Comparison of ENCODE assay signal across 26 cellular contexts in genomic region chr16:89355686-89356085, GRCh38.
A peak's percentile ranks its signal among the peaks of the same experiment; 100 is the strongest.
DNase-seq lines count a peak whose midpoint lies in the region; ATAC-seq and TF ChIP-seq lines count a peak whose summit lies in the region.
"Had no signal": no experiment of that assay in that cellular context is flagged by ENCODE, and none has a peak within 500 bp of the region (broad histone marks: within the 10 kb centered on the region; RNA-seq: fewer than 3 reads in every experiment).

No MANE protein-coding gene starts in this region.

- H3K36me3 Mint-ChIP-seq in activated CD4-positive, alpha-beta memory T cell treated with anti-CD3 and anti-CD28 coated beads for 36 hours: peaks cover 26% of the 10 kb centered on the region
- peaks cover 55% of the 10 kb centered on the region for H3K36me3 Mint-ChIP-seq in activated CD4-positive, alpha-beta memory T cell treated with anti-CD3 and anti-CD28 coated beads, Interleukin-2, amount 10 ng/mL, durations not matched to agents 7 days and 5 days (ENCODE audit: low read depth)
- H3K36me3 Mint-ChIP-seq in endodermal cell (ENCODE audit: low read depth): peaks cover 12% of the 10 kb centered on the region

- H2BK12ac ChIP-seq in trophoblast cell (ENCODE audit: low read length): no peak overlapping the region

- H3K27me3 ChIP-seq in H7 (ENCODE audit: control insufficient read depth, insufficient read depth, low read length): no peaks in the 10 kb centered on the region
- H3K27me3 ChIP-seq in endodermal cell (ENCODE audit: control insufficient read depth, insufficient read depth, low read length, poor library complexity, severe bottlenecking): no peaks in the 10 kb centered on the region
- no peaks in the 10 kb centered on the region for H3K27me3 ChIP-seq in trophoblast cell (ENCODE audit: insufficient read depth, low read length)
- no peaks in the 10 kb centered on the region for H3K27me3 ChIP-seq in PC-3 (ENCODE audit: low read length)
- H3K27me3 ChIP-seq in tibial nerve: no peaks in the 10 kb centered on the region
- H3K27me3 ChIP-seq: thyroid gland had no signal

- H3K9ac ChIP-seq in endodermal cell (ENCODE audit: extremely low read depth, low read length, poor library complexity, severe bottlenecking): no peak overlapping the region
- no peak overlapping the region for H3K9ac ChIP-seq in trophoblast cell (ENCODE audit: low read length)
- no peak overlapping the region for H3K9ac ChIP-seq in PC-3 (ENCODE audit: low read length)

- H3K4me3 Mint-ChIP-seq in activated CD4-positive, alpha-beta memory T cell treated with anti-CD3 and anti-CD28 coated beads for 36 hours: no peak overlapping the region
- no peak overlapping the region for H3K4me3 Mint-ChIP-seq in activated CD4-positive, alpha-beta memory T cell treated with anti-CD3 and anti-CD28 coated beads, Interleukin-2, amount 10 ng/mL, durations not matched to agents 7 days and 5 days
- no peak overlapping the region for H3K4me3 Mint-ChIP-seq in endodermal cell
- H3K4me3 Mint-ChIP-seq: activated CD4-positive, alpha-beta T cell treated with anti-CD3 and anti-CD28 coated beads for 36 hours had no signal

- peaks cover 9% of the 10 kb centered on the region; the same call in 1 of the 2 replicates for H4K20me1 ChIP-seq in PC-3 (ENCODE audit: low read length)

- H3K4me3 ChIP-seq in H7 (ENCODE audit: insufficient read depth, low read depth, low read length) (no peak overlapping the region), endodermal cell (ENCODE audit: low read length) (no peak overlapping the region), trophoblast cell (ENCODE audit: low read depth, low read length) (no peak overlapping the region), PC-3 (ENCODE audit: low read length) (no peak overlapping the region), tibial nerve (no peak overlapping the region)
- H3K4me3 ChIP-seq: prostate gland, smooth muscle cell, thyroid gland had no signal

- H3K27me3 Mint-ChIP-seq in activated CD4-positive, alpha-beta memory T cell treated with anti-CD3 and anti-CD28 coated beads for 36 hours: no peaks in the 10 kb centered on the region
- H3K27me3 Mint-ChIP-seq in activated CD4-positive, alpha-beta memory T cell treated with anti-CD3 and anti-CD28 coated beads, Interleukin-2, amount 10 ng/mL, durations not matched to agents 7 days and 5 days: no peaks in the 10 kb centered on the region
- H3K27me3 Mint-ChIP-seq in endodermal cell (ENCODE audit: insufficient read depth): no peaks in the 10 kb centered on the region
- H3K27me3 Mint-ChIP-seq: activated CD4-positive, alpha-beta T cell treated with anti-CD3 and anti-CD28 coated beads for 36 hours; T-cell had no signal

- ATAC-seq in PC-3 (no peak), GM21447 (IDR thresholded peaks at IDR 0.05; ENCODE audit: unreplicated experiment) (no peak)
- ATAC-seq: activated CD4-positive, alpha-beta T cell treated with anti-CD3 and anti-CD28 coated beads for 36 hours; stimulated activated naive CD8-positive, alpha-beta T cell treated with anti-CD3 and anti-CD28 coated beads, Interleukin-15, Interleukin-2, amounts not matched to agents 100 U/mL and 50 U/mL, for 24 hours; T-cell had no signal

- no peak overlapping the region for H4K8ac ChIP-seq in trophoblast cell (ENCODE audit: low read depth, low read length)

- H3K79me1 ChIP-seq in trophoblast cell (ENCODE audit: low read length): no peaks in the 10 kb centered on the region

- DNase-seq in activated CD4-positive, alpha-beta memory T cell treated with anti-CD3 and anti-CD28 coated beads for 36 hours: no peak
- no peak for DNase-seq in activated CD4-positive, alpha-beta memory T cell treated with anti-CD3 and anti-CD28 coated beads, Interleukin-2, amount 10 ng/mL, durations not matched to agents 7 days and 5 days
- DNase-seq in H7 (peak; percentile 30), endodermal cell (no peak), trophoblast cell (no peak), PC-3 (no peak), tibial nerve (ENCODE audit: low spot score in 2 of 2) (no peak)
- DNase-seq: activated CD4-positive, alpha-beta T cell treated with anti-CD3 and anti-CD28 coated beads for 36 hours; activated CD8-positive, alpha-beta memory T cell treated with anti-CD3 and anti-CD28 coated beads, Interleukin-2, amount 50 U/mL, for 4 hours; activated gamma-delta T cell; amniotic stem cell; cortex of kidney; GOT3; NCI-H1105; NCI-H2029 treated with DMSO at 0.1 percent for 48 hours; NCI-H226; NCI-H774; SHP77 treated with DMSO at 0.1 percent for 48 hours; stimulated activated CD4-positive, alpha-beta T cell treated with anti-CD3 and anti-CD28 coated beads, Interleukin-4, amount 100 ng/mL, for 1 hour; stimulated activated naive CD8-positive, alpha-beta T cell treated with anti-CD3 and anti-CD28 coated beads, Interleukin-15, Interleukin-2, amounts not matched to agents 100 U/mL and 50 U/mL, for 24 hours; T-cell; thyroid gland had no signal

- H3K9me3 ChIP-seq in endodermal cell (ENCODE audit: control insufficient read depth, low read length): no peaks in the 10 kb centered on the region
- peaks cover 1% of the 10 kb centered on the region for H3K9me3 ChIP-seq in trophoblast cell (ENCODE audit: insufficient read depth, low read depth, low read length)
- H3K9me3 ChIP-seq in PC-3 (ENCODE audit: low read length): no peaks in the 10 kb centered on the region
- H3K9me3 ChIP-seq in tibial nerve: no peaks in the 10 kb centered on the region
- H3K9me3 ChIP-seq: prostate gland, thyroid gland had no signal

- H3K4ac ChIP-seq in trophoblast cell (ENCODE audit: low read depth, low read length): peak overlapping the region; percentile 57

- H4K91ac ChIP-seq in trophoblast cell (ENCODE audit: low read depth, low read length): no peak overlapping the region

- CTCF ChIA-PET in activated CD4-positive, alpha-beta memory T cell treated with anti-CD3 and anti-CD28 coated beads for 36 hours (lab: Charles Lee): no interaction called here
- CTCF ChIA-PET in activated CD4-positive, alpha-beta memory T cell treated with anti-CD3 and anti-CD28 coated beads, Interleukin-2, amount 10 ng/mL, durations not matched to agents 7 days and 5 days (lab: Charles Lee): no interaction called here
- CTCF ChIA-PET in PC-3 (lab: Charles Lee): no interaction called here

- H3K36me3 ChIP-seq in H7 (replicated peaks; ENCODE audit: control insufficient read depth, insufficient read depth, low read length) (no peaks in the 10 kb centered on the region), endodermal cell (ENCODE audit: control insufficient read depth, insufficient read depth, low read length) (peaks cover 8% of the 10 kb centered on the region), trophoblast cell (ENCODE audit: control insufficient read depth in 1 of 2, insufficient read depth in 2 of 2, low read length in 2 of 2) (peaks cover 10 to 14% of the 10 kb centered on the region in 2 experiments), PC-3 (ENCODE audit: low read depth, low read length) (peaks cover 3% of the 10 kb centered on the region), tibial nerve (peaks cover 0 to 4% (median 0%) of the 10 kb centered on the region in 3 donors)
- H3K36me3 ChIP-seq: prostate gland, thyroid gland had no signal

- H2BK120ac ChIP-seq in trophoblast cell (ENCODE audit: insufficient read depth, low read length, poor library complexity): no peak overlapping the region

- H2BK5ac ChIP-seq in trophoblast cell (ENCODE audit: low read depth, low read length, poor library complexity): no peak overlapping the region

- H3K4me1 ChIP-seq in endodermal cell (ENCODE audit: control insufficient read depth, insufficient read depth, low read length) (peaks cover 25% of the 10 kb centered on the region), trophoblast cell (ENCODE audit: control insufficient read depth in 1 of 2, insufficient read depth in 2 of 2, low read length in 2 of 2) (peaks cover 11 to 18% of the 10 kb centered on the region in 2 experiments), PC-3 (ENCODE audit: insufficient read depth, low read length) (no peaks in the 10 kb centered on the region), tibial nerve (peaks cover 0 to 78% (median 35%) of the 10 kb centered on the region in 4 donors)

- WGBS in endodermal cell (ENCODE audit: insufficient coverage in 1 of 2, insufficient read length in 1 of 2), 2 experiments: 91 to 95% methylated on average over 14 to 16 of the region's 16 CpGs
- no CpG with 5 or more reads among the region's 16 CpGs for WGBS in trophoblast cell (ENCODE audit: extremely low coverage, insufficient coverage, insufficient read length)
- WGBS in tibial nerve, 2 donors: 90 to 92% methylated on average over 14 to 16 of the region's 16 CpGs

- intact Hi-C loops in activated CD4-positive, alpha-beta memory T cell treated with anti-CD3 and anti-CD28 coated beads for 36 hours (cut with micrococcal nuclease): no loop called here
- intact Hi-C loops in PC-3 (cut with micrococcal nuclease): no loop called here

- peaks cover 89% of the 10 kb centered on the region for H3K4me1 Mint-ChIP-seq in activated CD4-positive, alpha-beta memory T cell treated with anti-CD3 and anti-CD28 coated beads for 36 hours (ENCODE audit: low read depth)
- peaks cover 83% of the 10 kb centered on the region for H3K4me1 Mint-ChIP-seq in activated CD4-positive, alpha-beta memory T cell treated with anti-CD3 and anti-CD28 coated beads, Interleukin-2, amount 10 ng/mL, durations not matched to agents 7 days and 5 days
- peaks cover 54% of the 10 kb centered on the region for H3K4me1 Mint-ChIP-seq in endodermal cell

- H3F3A ChIP-seq in PC-3 (ENCODE audit: low read length, unreplicated experiment): no peaks in the 10 kb centered on the region

- no peak for TF ChIP-seq EP300 in tibial nerve (IDR thresholded peaks at IDR 0.05)

- H2AK5ac ChIP-seq in trophoblast cell (ENCODE audit: low read length): no peak overlapping the region

- H3K79me2 ChIP-seq in trophoblast cell (ENCODE audit: control insufficient read depth, insufficient read depth, low read length, poor library complexity) (peaks cover 26% of the 10 kb centered on the region), PC-3 (ENCODE audit: low read length) (peaks cover 98% of the 10 kb centered on the region)

- H3K9me3 Mint-ChIP-seq in activated CD4-positive, alpha-beta memory T cell treated with anti-CD3 and anti-CD28 coated beads for 36 hours: no peaks in the 10 kb centered on the region
- no peaks in the 10 kb centered on the region for H3K9me3 Mint-ChIP-seq in activated CD4-positive, alpha-beta memory T cell treated with anti-CD3 and anti-CD28 coated beads, Interleukin-2, amount 10 ng/mL, durations not matched to agents 7 days and 5 days
- H3K9me3 Mint-ChIP-seq in endodermal cell: no peaks in the 10 kb centered on the region
- H3K9me3 Mint-ChIP-seq: T-cell had no signal

- TF ChIP-seq POLR2A in tibial nerve (IDR thresholded peaks at IDR 0.05): no peak

- H3K23ac ChIP-seq in trophoblast cell (ENCODE audit: low read length): no peak overlapping the region

- H3K14ac ChIP-seq in trophoblast cell (ENCODE audit: low read length): no peak overlapping the region

- H3K4me2 ChIP-seq in trophoblast cell (ENCODE audit: low read length): no peak overlapping the region
- no peak overlapping the region for H3K4me2 ChIP-seq in PC-3 (ENCODE audit: low read length)
- H3K4me2 ChIP-seq: smooth muscle cell had no signal

- POLR2A ChIA-PET in activated CD4-positive, alpha-beta memory T cell treated with anti-CD3 and anti-CD28 coated beads for 36 hours (lab: Charles Lee): no interaction called here
- POLR2A ChIA-PET in activated CD4-positive, alpha-beta memory T cell treated with anti-CD3 and anti-CD28 coated beads, Interleukin-2, amount 10 ng/mL, durations not matched to agents 7 days and 5 days (lab: Charles Lee): no interaction called here
- POLR2A ChIA-PET in PC-3 (lab: Charles Lee; ENCODE audit: unreplicated experiment): no interaction called here

- no peaks in the 10 kb centered on the region for H3K9me2 ChIP-seq in PC-3 (replicated peaks; ENCODE audit: low read length)

- H3K27ac ChIP-seq in endodermal cell (ENCODE audit: low read depth, low read length) (no peak overlapping the region), trophoblast cell (ENCODE audit: low read depth, low read length) (no peak overlapping the region), PC-3 (ENCODE audit: low read length) (no peak overlapping the region), tibial nerve (no peak overlapping the region)
- H3K27ac ChIP-seq: 22Rv1, prostate gland, thyroid gland had no signal

- no peak overlapping the region for H3K18ac ChIP-seq in trophoblast cell (ENCODE audit: low read length)

- TF ChIP-seq CTCF in endodermal cell (conservative IDR thresholded peaks at IDR 0.05) (no peak), PC-3 (conservative IDR thresholded peaks at IDR 0.05; ENCODE audit: low read depth, low read length) (no peak), tibial nerve (IDR thresholded peaks at IDR 0.05) (no peak)

- H2AFZ ChIP-seq in trophoblast cell (ENCODE audit: insufficient read depth, low read length, poor library complexity): no peak overlapping the region
- H2AFZ ChIP-seq in PC-3 (ENCODE audit: low read length): no peak overlapping the region

- no TSS peak for BruUV-seq in PC-3 (replicated peaks; lab: Mats Ljungman, UMichigan)

- H4K12ac ChIP-seq in trophoblast cell (ENCODE audit: low read depth, low read length): no peak overlapping the region

- peak overlapping the region; percentile 58 for H3K27ac Mint-ChIP-seq in activated CD4-positive, alpha-beta memory T cell treated with anti-CD3 and anti-CD28 coated beads for 36 hours
- no peak overlapping the region for H3K27ac Mint-ChIP-seq in activated CD4-positive, alpha-beta memory T cell treated with anti-CD3 and anti-CD28 coated beads, Interleukin-2, amount 10 ng/mL, durations not matched to agents 7 days and 5 days
- peak overlapping the region; percentile 30 for H3K27ac Mint-ChIP-seq in endodermal cell
